Comparison of ENCODE assay signal across 8 cellular contexts in the genomic region with DNA sequence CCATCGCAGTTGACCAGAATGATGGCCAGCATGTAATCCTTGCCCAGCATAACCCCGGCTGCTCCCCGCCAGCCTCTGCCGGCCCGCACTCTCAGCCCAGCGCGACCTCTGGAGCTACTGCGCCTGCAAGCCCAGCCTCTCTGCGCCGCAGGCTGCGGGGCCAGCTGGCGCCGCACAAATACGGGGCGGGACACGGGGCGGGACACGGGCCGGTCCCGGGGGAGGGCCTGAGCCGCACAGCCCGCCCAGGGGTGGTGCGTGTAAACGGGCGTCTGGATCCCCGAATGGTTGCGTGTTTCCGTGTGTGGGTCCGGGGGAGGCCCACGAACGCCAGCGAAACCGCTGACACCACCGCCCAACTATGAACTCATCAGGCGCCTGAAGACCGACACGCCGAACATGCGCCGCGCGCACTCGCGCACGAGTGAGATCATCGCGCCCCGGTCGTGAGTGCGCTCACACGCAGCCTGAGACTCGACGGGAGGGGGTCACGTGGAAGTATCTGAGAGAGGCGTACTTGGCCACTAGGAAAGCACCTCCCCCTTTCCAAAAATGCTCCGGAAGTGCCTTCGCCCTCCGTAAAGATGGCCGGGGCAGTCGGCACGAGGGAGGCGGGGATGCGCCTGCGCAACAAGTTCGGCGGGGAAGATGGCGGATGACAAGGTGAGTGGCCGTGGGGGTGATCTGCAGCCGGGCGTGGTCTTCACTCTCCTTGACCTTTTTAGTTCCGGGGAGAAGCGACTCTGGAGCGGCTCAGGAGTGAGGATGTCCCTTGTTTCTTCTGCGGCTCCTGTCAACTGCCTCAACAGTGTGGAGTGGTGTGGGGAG. TPM values are rescaled to one million over a fixed set of nuclear protein-coding genes. Genes with fewer than 3 reads are reported as not detected.
DNase-seq lines count a peak whose midpoint lies in the region; ATAC-seq and TF ChIP-seq lines count a peak whose summit lies in the region.

A gene with protein sequence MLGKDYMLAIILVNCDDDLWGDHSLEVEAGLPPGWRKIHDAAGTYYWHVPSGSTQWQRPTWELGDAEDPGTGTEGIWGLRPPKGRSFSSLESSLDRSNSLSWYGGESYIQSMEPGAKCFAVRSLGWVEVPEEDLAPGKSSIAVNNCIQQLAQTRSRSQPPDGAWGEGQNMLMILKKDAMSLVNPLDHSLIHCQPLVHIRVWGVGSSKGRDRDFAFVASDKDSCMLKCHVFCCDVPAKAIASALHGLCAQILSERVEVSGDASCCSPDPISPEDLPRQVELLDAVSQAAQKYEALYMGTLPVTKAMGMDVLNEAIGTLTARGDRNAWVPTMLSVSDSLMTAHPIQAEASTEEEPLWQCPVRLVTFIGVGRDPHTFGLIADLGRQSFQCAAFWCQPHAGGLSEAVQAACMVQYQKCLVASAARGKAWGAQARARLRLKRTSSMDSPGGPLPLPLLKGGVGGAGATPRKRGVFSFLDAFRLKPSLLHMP (minus strand): TSS at position 403 of the 828 bp plus-strand sequence. CDS start 353 bp downstream, at position 50.
SLC35A4 (plus strand) TSS at position 633 of the 828 bp plus-strand sequence. CDS start 2,342 bp downstream, outside the sequence.

- intact Hi-C loops in CD4-positive, alpha-beta memory T cell (cut with micrococcal nuclease): loop anchor here (1.0 to 10.0 kb wide), 10 partner anchors 17 to 1070 kb away; partner anchors contain the start of genes ANKHD1, CYSTM1, EIF4EBP3 and HARS1

- ATAC-seq in GM19463 (IDR thresholded peaks at IDR 0.05; ENCODE audit: unreplicated experiment): peak; percentile 84
- ATAC-seq in lung (ENCODE audit: insufficient read depth, low FRiP score): peak; percentile 92

- no peaks in the 10 kb centered on the region for H3K27me3 ChIP-seq in CD4-positive, alpha-beta memory T cell (ENCODE audit: insufficient read depth, low read length)
- no peaks in the 10 kb centered on the region for H3K27me3 ChIP-seq in lung (ENCODE audit: control insufficient read depth, insufficient read depth)

- H3K27ac ChIP-seq in CD4-positive, alpha-beta memory T cell (ENCODE audit: low read depth, low read length): peak within 1 kb of the TSS; percentile 91
- peak within 1 kb of the TSS; percentile 76 to 95 for H3K27ac ChIP-seq in lung (ENCODE audit: low read depth in 1 of 2, low read length in 1 of 2)

- no peak for TF ChIP-seq CTCF in lung (IDR thresholded peaks at IDR 0.05; ENCODE audit: control extremely low read depth, extremely low read depth)

- peak; percentile 97 to 100 (median 99) for DNase-seq in CD4-positive, alpha-beta memory T cell
- DNase-seq in HS-27A (ENCODE audit: low read depth) (peak; percentile 87), lung (ENCODE audit: low spot score) (peak; percentile 98)
- peak; percentile 96 for DNase-seq in NK-92 treated with Interleukin-12 subunit alpha and Interleukin-12 subunit beta, amount 100 ng/mL, for 24 hours (lab: John Stamatoyannopoulos, UW)
- peak; percentile 95 for DNase-seq in activated CD8-positive, alpha-beta memory T cell treated with anti-CD3 and anti-CD28 coated beads for 24 hours
- peak; percentile 97 for DNase-seq in effector CD4-positive, alpha-beta T cell
- DNase-seq in stimulated activated CD4-positive, alpha-beta T cell treated with anti-CD3 and anti-CD28 coated beads, TNF-alpha, amount 100 ng/mL, for 4 hours (ENCODE audit: low read depth in 3 of 3): peak; percentile 88 to 96 (median 93)

- peak within 1 kb of the TSS; percentile 91 to 100 (median 98) for H3K27ac Mint-ChIP-seq in CD4-positive, alpha-beta memory T cell

- peak within 1 kb of the TSS; percentile 91 to 99 (median 95) for H3K4me3 Mint-ChIP-seq in CD4-positive, alpha-beta memory T cell

- H3K36me3 Mint-ChIP-seq in CD4-positive, alpha-beta memory T cell: peaks cover 24 to 46% of the 10 kb centered on the region in 2 donors

- POLR2A ChIA-PET in CD4-positive, alpha-beta memory T cell (lab: Charles Lee; ENCODE audit: partially characterized antibody): interaction anchor here (0.6 to 5.4 kb wide), 13 partner anchors 9 to 163 kb away, joined by 3 to 54 read pairs (median 4); partner anchors contain the start of genes ANKHD1, CD14, EIF4EBP3 and HARS1

- 0 to 1% methylated on average over 69 to 74 of the region's 74 CpGs for WGBS in lung, 2 donors

- CTCF ChIA-PET in CD4-positive, alpha-beta memory T cell (lab: Charles Lee; ENCODE audit: partially characterized antibody): interaction anchor here (1.1 to 2.4 kb wide), 2 partner anchors 17 to 74 kb away, joined by 3 to 13 read pairs; partner anchors contain the start of gene EIF4EBP3

- H3K9me3 ChIP-seq in CD4-positive, alpha-beta memory T cell (ENCODE audit: control insufficient read depth in 1 of 2, low read length in 2 of 2): no peaks in the 10 kb centered on the region
- no peaks in the 10 kb centered on the region for H3K9me3 ChIP-seq in lung (ENCODE audit: control insufficient read depth in 2 of 2, insufficient read depth in 1 of 2, low read length in 1 of 2)

- H3K4me3 ChIP-seq in CD4-positive, alpha-beta memory T cell (ENCODE audit: low read length in 2 of 2): peak within 1 kb of the TSS; percentile 85
- peak within 1 kb of the TSS; percentile 81 for H3K4me3 ChIP-seq in lung

- no peaks in the 10 kb centered on the region for H3K27me3 Mint-ChIP-seq in CD4-positive, alpha-beta memory T cell

- H3K4me1 ChIP-seq in CD4-positive, alpha-beta memory T cell (ENCODE audit: insufficient read depth, low read length): peaks cover 42% of the 10 kb centered on the region
- H3K4me1 ChIP-seq in lung (ENCODE audit: control insufficient read depth in 2 of 2, insufficient read depth in 2 of 2, low read length in 2 of 2): peaks cover 5 to 34% of the 10 kb centered on the region in 2 donors

- H3K9me3 Mint-ChIP-seq in CD4-positive, alpha-beta memory T cell: no peaks in the 10 kb centered on the region

- H3K36me3 ChIP-seq in CD4-positive, alpha-beta memory T cell (ENCODE audit: insufficient read depth, low read length): peaks cover 15% of the 10 kb centered on the region
- peaks cover 0 to 34% of the 10 kb centered on the region in 2 donors for H3K36me3 ChIP-seq in lung (ENCODE audit: control insufficient read depth in 2 of 2, insufficient read depth in 2 of 2, low read length in 2 of 2)

- H3K4me1 Mint-ChIP-seq in CD4-positive, alpha-beta memory T cell: peaks cover 34 to 66% (median 53%) of the 10 kb centered on the region in 4 donors

RNA-seq across cellular contexts. Expression of the first gene that starts in this region (rescaled TPM):
- 10 to 100 TPM; 72.9 to 75.4 TPM for total RNA-seq in CD4-positive, alpha-beta memory T cell
- 1 to 10 TPM; 2.1 to 4.9 TPM for polyA plus RNA-seq in CD4-positive, alpha-beta memory T cell
- 10 to 100 TPM; 31.6 to 36.1 TPM for total RNA-seq in lung
- polyA plus RNA-seq in lung: 10 to 100 TPM; 24.7 to 25.5 TPM

RNA-seq across cellular contexts. Expression of gene SLC35A4, which starts in this region (rescaled TPM):
- 10 to 100 TPM; 49.0 to 59.4 TPM for total RNA-seq in CD4-positive, alpha-beta memory T cell
- polyA plus RNA-seq in CD4-positive, alpha-beta memory T cell: 100 to 1,000 TPM; 105 to 115 TPM
- 10 to 100 TPM; 10.7 to 94.4 TPM for total RNA-seq in lung
- 10 to 100 TPM; 41.0 to 91.5 TPM for polyA plus RNA-seq in lung

Comparison
In these comparisons a context has a peak if more than half of its experiments do, and no peak if none do; other contexts are left out.
1. Peak in every context shown above with its lines: DNase-seq, ATAC-seq, H3K4me3 ChIP-seq and H3K27ac ChIP-seq.
2. RNA of the first gene that starts in this region (polyA plus RNA-seq): 24.7 to 25.5 TPM in lung; 2.1 to 4.9 TPM in CD4-positive, alpha-beta memory T cell; every median in the first group is over 4 times any median in the second.